Comparison of ENCODE assay signal across 8 cellular contexts in the genomic region with DNA sequence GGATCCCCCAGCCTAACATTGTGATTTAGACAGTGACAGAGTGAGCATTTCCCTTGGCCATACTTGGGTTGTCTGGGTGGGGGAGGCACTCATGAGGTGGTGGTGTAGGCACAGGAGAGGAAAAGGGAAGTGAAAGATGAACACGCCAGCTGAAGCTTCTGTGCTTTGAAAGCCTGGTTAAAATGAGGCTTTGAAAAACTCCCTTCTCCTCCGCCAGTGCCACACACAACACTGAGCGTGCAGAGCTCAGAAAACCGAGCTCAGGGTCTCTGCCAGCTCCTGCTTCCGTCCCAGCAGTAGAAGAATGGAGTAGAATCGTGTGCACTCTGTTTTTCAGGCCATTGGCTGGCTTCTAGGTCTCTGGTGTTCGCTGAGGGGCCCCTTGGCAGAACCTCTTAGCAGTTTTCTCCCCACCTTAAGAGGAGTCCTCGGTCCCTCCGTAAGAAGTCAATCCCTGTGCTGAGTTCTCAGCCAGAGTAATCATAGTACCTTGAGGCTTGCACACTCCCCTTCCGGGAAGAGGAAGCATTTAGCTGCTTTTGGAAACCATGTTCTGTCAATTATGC. TPM values are rescaled to one million over a fixed set of nuclear protein-coding genes. Genes with fewer than 3 reads are reported as not detected.
DNase-seq lines count a peak whose midpoint lies in the region; ATAC-seq, FAIRE-seq and TF ChIP-seq lines count a peak whose summit lies in the region.

No MANE protein-coding gene starts in this region.

- H3K36me3 ChIP-seq in OCI-LY7 (ENCODE audit: insufficient read depth, low read length) (peaks cover 11% of the 10 kb centered on the region), K562 (ENCODE audit: control insufficient read depth, insufficient read depth, low read length) (peaks cover 29% of the 10 kb centered on the region; the same call in 2 of the 3 replicates), prostate gland (no peaks in the 10 kb centered on the region)

- BruUV-seq in OCI-LY7 (replicated peaks; lab: Mats Ljungman, UMichigan), result no TSS peak
- BruUV-seq in K562 (replicated peaks; lab: Mats Ljungman, UMichigan), result no TSS peak

- WGBS in K562 (ENCODE audit: insufficient coverage, low coverage, missing lambda C conversion rate), result 71% methylated on average over 10 of the region's 10 CpGs
- 65% methylated on average over 10 of the region's 10 CpGs for whole genome bisulfite sequencing in prostate gland

- H3K9me2 ChIP-seq in OCI-LY7 (ENCODE audit: insufficient read depth, low read length), result no peaks in the 10 kb centered on the region

- H3K27ac ChIP-seq in OCI-LY7 (ENCODE audit: low read depth, low read length, poor library complexity, severe bottlenecking) (peak overlapping the region; percentile 93), K562 (ENCODE audit: extremely low read depth, low read depth, low read length) (peak overlapping the region; percentile 34; the same call in 1 of the 3 replicates), prostate gland (no peak overlapping the region)

- TF ChIP-seq EP300 in K562 (IDR thresholded peaks at IDR 0.05; ENCODE audit: low read length), result no peak

- FAIRE-seq in K562 (lab: Jason Lieb, UNC), result no peak

- TF ChIP-seq RAD21 in K562 (CRISPR knock-in tag; conservative IDR thresholded peaks at IDR 0.05 in 1 of 2, IDR thresholded peaks at IDR 0.05 in 1 of 2), result no peak

- H2AFZ ChIP-seq in OCI-LY7 (ENCODE audit: low read length), result peak overlapping the region; percentile 18; the same call in 1 of the 2 replicates
- no peak overlapping the region for H2AFZ ChIP-seq in K562 (ENCODE audit: low read depth, low read length)

- H3K9me1 ChIP-seq in K562 (ENCODE audit: control insufficient read depth, insufficient read depth, low read length), result no peaks in the 10 kb centered on the region

- DNase-seq in OCI-LY7 (ENCODE audit: low spot score), result peak; percentile 93
- DNase-seq in K562 (ENCODE audit: extremely low read depth in 1 of 4, low spot score in 3 of 4), result no peak
- no peak for DNase-seq in omental fat pad (ENCODE audit: low spot score)
- DNase-seq in prostate gland (ENCODE audit: low spot score), result no peak
- no peak for DNase-seq in NCI-H82 treated with DMSO at 0.1 percent for 48 hours (lab: John Stamatoyannopoulos, UW; ENCODE audit: unreplicated experiment)
- no peak for DNase-seq in SHP77 treated with DMSO at 0.1 percent for 48 hours (lab: John Stamatoyannopoulos, UW)

- H3K9ac ChIP-seq in K562 (ENCODE audit: insufficient read depth in 1 of 2, low read depth in 2 of 2, low read length in 2 of 2), result peak overlapping the region in 1 of 2 experiments; percentile 7; a peak in 1 of 4 replicates

- H3K9me3 ChIP-seq in OCI-LY7 (ENCODE audit: low read length) (no peaks in the 10 kb centered on the region), K562 (replicated peaks; ENCODE audit: control insufficient read depth, insufficient read depth, low read depth, low read length) (no peaks in the 10 kb centered on the region), prostate gland (no peaks in the 10 kb centered on the region)

- no peaks in the 10 kb centered on the region for H4K20me1 ChIP-seq in OCI-LY7 (ENCODE audit: insufficient read depth, low read length)
- peaks cover 5% of the 10 kb centered on the region for H4K20me1 ChIP-seq in K562 (replicated peaks; ENCODE audit: control insufficient read depth, insufficient read depth, low read length)

- in situ Hi-C loops in K562 (cut with MboI), result no loop called here

- H3K4me1 ChIP-seq in OCI-LY7 (ENCODE audit: insufficient read depth, low read length, poor library complexity, severe bottlenecking) (peaks cover 36% of the 10 kb centered on the region), K562 (replicated peaks in 1 of 2; ENCODE audit: control insufficient read depth in 2 of 2, insufficient read depth in 2 of 2, low read length in 2 of 2) (peaks cover 5 to 12% of the 10 kb centered on the region in 2 experiments; a peak in 4 of 5 replicates), prostate gland (replicated peaks) (no peaks in the 10 kb centered on the region)

- H3K4me2 ChIP-seq in OCI-LY7 (ENCODE audit: low read length), result peak overlapping the region; percentile 74
- no peak overlapping the region for H3K4me2 ChIP-seq in K562 (ENCODE audit: insufficient read depth, low read length)

- H3K27me3 ChIP-seq in K562 (ENCODE audit: control insufficient read depth in 2 of 2, insufficient read depth in 2 of 2, low read length in 2 of 2), result no peaks in the 10 kb centered on the region
- no peaks in the 10 kb centered on the region for H3K27me3 ChIP-seq in prostate gland (replicated peaks; ENCODE audit: insufficient read depth)

- intact Hi-C loops in OCI-LY7 (cut with micrococcal nuclease; ENCODE audit: unreplicated experiment), result loop anchor here (1.0 to 2.0 kb wide), 2 partner anchors 80 to 171 kb away; partner anchors contain the start of genes DDI2 and DNAJC16
- intact Hi-C loops in K562 (cut with micrococcal nuclease), result no loop called here
- intact Hi-C loops in prostate gland (cut with DNase I), result no loop called here

- TF ChIP-seq CTCF in OCI-LY7 (conservative IDR thresholded peaks at IDR 0.05; ENCODE audit: low read length) (no peak), K562 (IDR thresholded peaks at IDR 0.05 in 2 of 3, conservative IDR thresholded peaks at IDR 0.05 in 1 of 3; ENCODE audit: insufficient read depth in 2 of 3, low read depth in 1 of 3, low read length in 3 of 3) (no peak), omental fat pad (IDR thresholded peaks at IDR 0.05) (no peak), prostate gland (IDR thresholded peaks at IDR 0.05) (no peak)

- TF ChIP-seq POLR2A in GM18526 (IDR thresholded peaks at IDR 0.05; ENCODE audit: extremely low read depth, insufficient read length), result peak; percentile 61
- no peak for TF ChIP-seq POLR2A in K562 (conservative IDR thresholded peaks at IDR 0.05)
- no peak for TF ChIP-seq POLR2A in prostate gland (IDR thresholded peaks at IDR 0.05)

- H3K79me2 ChIP-seq in OCI-LY7 (ENCODE audit: insufficient read depth, low read depth, low read length), result peaks cover 37% of the 10 kb centered on the region; the same call in 1 of the 2 replicates
- H3K79me2 ChIP-seq in K562 (ENCODE audit: control insufficient read depth, insufficient read depth, low read length), result peaks cover 60% of the 10 kb centered on the region

- CTCF ChIA-PET in OCI-LY7 (lab: Charles Lee; ENCODE audit: unreplicated experiment) (interaction anchor here (0.9 to 1.5 kb wide), 2 partner anchors 36 to 79 kb away, joined by 3 to 4 read pairs; no protein-coding TSS in a partner anchor), K562 (lab: Yijun Ruan, JAX; ENCODE audit: low intra/inter-chr PET ratio) (no interaction called here)

- POLR2A ChIA-PET in OCI-LY7 (lab: Charles Lee), result interaction anchor here (0.6 to 2.0 kb wide), 14 partner anchors 9 to 694 kb away, joined by 3 to 13 read pairs (median 3); partner anchors contain the start of gene PLEKHM2
- POLR2A ChIA-PET in K562 (lab: Yijun Ruan, JAX), result interaction anchor here (0.6 to 1.4 kb wide), 8 partner anchors 12 to 93 kb away, joined by 3 to 7 read pairs (median 4); no protein-coding TSS in a partner anchor

- peak; percentile 88 for ATAC-seq in HG02678 (IDR thresholded peaks at IDR 0.05; ENCODE audit: unreplicated experiment)
- ATAC-seq in K562, result no peak
- ATAC-seq in omental fat pad (ENCODE audit: low FRiP score), result peak; percentile 31

- H3K4me3 ChIP-seq in OCI-LY7 (ENCODE audit: low read depth, low read length, poor library complexity, severe bottlenecking) (peak overlapping the region; percentile 63), K562 (no peak overlapping the region), prostate gland (no peak overlapping the region)

RNA-seq across cellular contexts. Expression of gene PLEKHM2, which starts 12.9 kb away (rescaled TPM):
- 18.8 and 27.5 TPM in 2 replicates for total RNA-seq in OCI-LY7 (2014; rRNA removed; shearing (Covaris generic))
- total RNA-seq in OCI-LY7 (2022) (38.5 and 45.7 TPM in 2 replicates), K562 (2014; rRNA removed) (28.6 and 36.7 TPM in 2 replicates), K562 (2014; rRNA removed; fragmentation: Illumina TruSeq; extraction: Trizol) (7.8 and 15.6 TPM in 2 replicates), K562 (2015; rRNA removed; fragmentation: Illumina TruSeq; extraction: Trizol) (33.2 and 34.3 TPM in 2 replicates), K562 (2021) (63.7 and 65.3 TPM in 2 replicates), omental fat pad (10 to 100 TPM; 34.4 to 81.1 (median 50.0) TPM), prostate gland (10 to 100 TPM; 29.0 to 60.4 TPM)
- 33.4 and 106 TPM in 2 replicates for total RNA-seq in K562 (2011; cell fraction: chromatin; rRNA removed; ENCODE audit: low replicate concordance)
- 69.5 and 71.2 TPM in 2 replicates for total RNA-seq in K562 (2011; cell fraction: nucleolus; rRNA removed)
- 36.4 and 44.3 TPM in 2 replicates for total RNA-seq in K562 (2011; cell fraction: nucleoplasm; rRNA removed)
- polyA plus RNA-seq in K562 (2011; rRNA removed) (34.9 and 54.1 TPM in 2 replicates), K562 (2014; fragmentation: Illumina TruSeq; extraction: Trizol) (35.1 and 47.8 TPM in 2 replicates), K562 (2014; fragmentation: Nextera tagmentation; extraction: Ambion mirVana) (under 1 TPM; 0.27 to 0.78 TPM), K562 (2014; rRNA removed) (41.1 and 42.7 TPM in 2 replicates)
- 50.7 and 63.4 TPM in 2 replicates for polyA plus RNA-seq in K562 (2011; cell fraction: cytosol; rRNA removed)
- polyA plus RNA-seq in K562 (2011; cell fraction: nucleus; rRNA removed), result 122 and 150 TPM in 2 replicates
- 43.7 and 66.8 TPM in 2 replicates for polyA plus RNA-seq in K562 (2012)
- 17.2 and 24.3 TPM in 2 replicates for polyA minus RNA-seq in K562 (2011; rRNA and poly(A)+ RNA removed)
- polyA minus RNA-seq in K562 (2011; cell fraction: cytosol; rRNA and poly(A)+ RNA removed), result 35.5 and 58.1 TPM in 2 replicates
- polyA minus RNA-seq in K562 (2011; cell fraction: nucleus; rRNA and poly(A)+ RNA removed), result 17.6 and 24.7 TPM in 2 replicates

RNA-seq across cellular contexts. Expression of gene SLC25A34, which starts 39.0 kb away (rescaled TPM):
- 1.2 and 1.4 TPM in 2 replicates for total RNA-seq in OCI-LY7 (2014; rRNA removed; shearing (Covaris generic))
- 2.2 TPM in 2 replicates for total RNA-seq in OCI-LY7 (2022)
- total RNA-seq in K562 (2011; cell fraction: chromatin; rRNA removed; ENCODE audit: low replicate concordance), result 0.86 and 1.9 TPM in 2 replicates
- total RNA-seq in K562 (2011; cell fraction: nucleolus; rRNA removed), result 1.1 and 1.8 TPM in 2 replicates
- 1.1 and 1.6 TPM in 2 replicates for total RNA-seq in K562 (2011; cell fraction: nucleoplasm; rRNA removed)
- total RNA-seq in K562 (2014; rRNA removed), result 0.41 and 0.78 TPM in 2 replicates
- 0.06 and 0.11 TPM in 2 replicates for total RNA-seq in K562 (2014; rRNA removed; fragmentation: Illumina TruSeq; extraction: Trizol)
- total RNA-seq in K562 (2015; rRNA removed; fragmentation: Illumina TruSeq; extraction: Trizol), result 0.26 and 0.43 TPM in 2 replicates
- total RNA-seq in K562 (2021), result 0.13 and 0.16 TPM in 2 replicates
- 0.24 and 0.31 TPM in 2 replicates for polyA plus RNA-seq in K562 (2011; rRNA removed)
- 0.18 and 0.34 TPM in 2 replicates for polyA plus RNA-seq in K562 (2011; cell fraction: cytosol; rRNA removed)
- polyA plus RNA-seq in K562 (2011; cell fraction: nucleus; rRNA removed), result 0.94 and 1.9 TPM in 2 replicates
- polyA plus RNA-seq in K562 (2012), result 0.25 and 0.55 TPM in 2 replicates
- 0.16 and 0.21 TPM in 2 replicates for polyA plus RNA-seq in K562 (2014; fragmentation: Illumina TruSeq; extraction: Trizol)
- polyA plus RNA-seq in K562 (2014; fragmentation: Nextera tagmentation; extraction: Ambion mirVana), result under 1 TPM; 0.01 to 0.03 TPM
- polyA plus RNA-seq in K562 (2014; rRNA removed), result 0.22 and 0.57 TPM in 2 replicates
- polyA minus RNA-seq in K562 (2011; rRNA and poly(A)+ RNA removed), result 0.12 and 0.35 TPM in 2 replicates
- not detected in 2 replicates for polyA minus RNA-seq in K562 (2011; cell fraction: cytosol; rRNA and poly(A)+ RNA removed)
- 0.40 and 0.78 TPM in 2 replicates for polyA minus RNA-seq in K562 (2011; cell fraction: nucleus; rRNA and poly(A)+ RNA removed)
- total RNA-seq in omental fat pad, result 10 to 100 TPM in 1 of 4 donors, 1 to 10 TPM in 2, under 1 TPM in 1; 0.82 to 13.1 (median 2.0) TPM
- 1 to 10 TPM; 1.1 to 1.4 TPM for total RNA-seq in prostate gland

RNA-seq across cellular contexts. Expression of gene TMEM82, which starts 45.3 kb away (rescaled TPM):
- total RNA-seq in OCI-LY7 (2014; rRNA removed; shearing (Covaris generic)), result not detected in 2 replicates
- total RNA-seq in OCI-LY7 (2022), result not detected in 2 replicates
- not detected in 2 replicates for total RNA-seq in K562 (2011; cell fraction: chromatin; rRNA removed; ENCODE audit: low replicate concordance)
- total RNA-seq in K562 (2011; cell fraction: nucleolus; rRNA removed), result not detected in 2 replicates
- not detected in 2 replicates for total RNA-seq in K562 (2011; cell fraction: nucleoplasm; rRNA removed)
- not detected in 2 replicates for total RNA-seq in K562 (2014; rRNA removed)
- total RNA-seq in K562 (2014; rRNA removed; fragmentation: Illumina TruSeq; extraction: Trizol), result not detected in 2 replicates
- not detected in 2 replicates for total RNA-seq in K562 (2015; rRNA removed; fragmentation: Illumina TruSeq; extraction: Trizol)
- not detected in 2 replicates for total RNA-seq in K562 (2021)
- not detected in 2 replicates for polyA plus RNA-seq in K562 (2011; rRNA removed)
- polyA plus RNA-seq in K562 (2011; cell fraction: cytosol; rRNA removed), result not detected in 2 replicates
- polyA plus RNA-seq in K562 (2011; cell fraction: nucleus; rRNA removed), result not detected in 2 replicates
- not detected in 2 replicates for polyA plus RNA-seq in K562 (2012)
- not detected in 2 replicates for polyA plus RNA-seq in K562 (2014; fragmentation: Illumina TruSeq; extraction: Trizol)
- not detected for polyA plus RNA-seq in K562 (2014; fragmentation: Nextera tagmentation; extraction: Ambion mirVana)
- not detected in 2 replicates for polyA plus RNA-seq in K562 (2014; rRNA removed)
- not detected in 2 replicates for polyA minus RNA-seq in K562 (2011; rRNA and poly(A)+ RNA removed)
- polyA minus RNA-seq in K562 (2011; cell fraction: cytosol; rRNA and poly(A)+ RNA removed), result not detected in 2 replicates
- not detected in 2 replicates for polyA minus RNA-seq in K562 (2011; cell fraction: nucleus; rRNA and poly(A)+ RNA removed)
- total RNA-seq in omental fat pad, result not detected
- total RNA-seq in prostate gland, result not detected

Comparison
In these comparisons a context has a peak if more than half of its experiments do, and no peak if none do; other contexts are left out.
1. H3K27ac ChIP-seq: peak in OCI-LY7 (single experiment) and K562 (single experiment); none in prostate gland (0 of 2).